Comparison of ENCODE assay signal across 8 cellular contexts in genomic region chr11:9568854-9569587, GRCh38. TPM values are rescaled to one million over a fixed set of nuclear protein-coding genes. Genes with fewer than 3 reads are reported as not detected.
DNase-seq lines count a peak whose midpoint lies in the region; ATAC-seq and TF ChIP-seq lines count a peak whose summit lies in the region.

No MANE protein-coding gene starts in this region.

- TF ChIP-seq CTCF in DOHH2 (IDR thresholded peaks at IDR 0.05; ENCODE audit: low read depth, low read length, poor library complexity, severe bottlenecking) (no peak), activated B cell treated with CpG ODN at 0.5 μM for 24 hours (IDR thresholded peaks at IDR 0.05) (no peak)

- H3K4me3 ChIP-seq in DOHH2 (ENCODE audit: low read length) (peak overlapping the region; percentile 92), MG63 (no peak overlapping the region)

- no peaks in the 10 kb centered on the region for H4K20me1 ChIP-seq in DOHH2 (ENCODE audit: control insufficient read depth, insufficient read depth, low read depth, low read length)

- H3K27me3 ChIP-seq in DOHH2 (ENCODE audit: control insufficient read depth, low read length) (no peaks in the 10 kb centered on the region), MG63 (no peaks in the 10 kb centered on the region)

- peaks cover 52% of the 10 kb centered on the region for H3K4me1 ChIP-seq in DOHH2 (ENCODE audit: control insufficient read depth, low read length)

- ATAC-seq in activated B cell treated with CpG ODN at 0.5 μM for 24 hours (ENCODE audit: low read depth) (no peak), left cardiac atrium (peak; percentile 14 to 32), sciatic nerve (peak; percentile 72)
- ATAC-seq in naive thymus-derived CD8-positive, alpha-beta T cell, result no peak

- no peaks in the 10 kb centered on the region for H3K36me3 Mint-ChIP-seq in activated B cell treated with CpG ODN at 0.5 μM for 24 hours (ENCODE audit: low read depth)
- peaks cover 0 to 1% (median 0%) of the 10 kb centered on the region in 3 donors for H3K36me3 Mint-ChIP-seq in naive thymus-derived CD8-positive, alpha-beta T cell

- intact Hi-C loops in activated B cell treated with CpG ODN at 0.5 μM for 24 hours (cut with micrococcal nuclease), result no loop called here
- intact Hi-C loops in left cardiac atrium (cut with DNase I), result no loop called here
- intact Hi-C loops in sciatic nerve (cut with DNase I), result no loop called here

- H3K9me3 Mint-ChIP-seq in activated B cell treated with CpG ODN at 0.5 μM for 24 hours, result no peaks in the 10 kb centered on the region
- peaks cover 0 to 2% (median 0%) of the 10 kb centered on the region in 9 donors for H3K9me3 Mint-ChIP-seq in naive thymus-derived CD8-positive, alpha-beta T cell

- H3K36me3 ChIP-seq in DOHH2 (ENCODE audit: control insufficient read depth, low read length), result no peaks in the 10 kb centered on the region
- no peaks in the 10 kb centered on the region for H3K36me3 ChIP-seq in MG63

- H3F3A ChIP-seq in DOHH2 (ENCODE audit: control insufficient read depth, insufficient read depth), result peaks cover 29% of the 10 kb centered on the region

- CTCF ChIA-PET in activated B cell treated with CpG ODN at 0.5 μM for 24 hours (lab: Charles Lee), result interaction anchor here (1.0 to 1.5 kb wide), 2 partner anchors 34 to 35 kb away, joined by 4 to 5 read pairs; no protein-coding TSS in a partner anchor

- H3K27me3 Mint-ChIP-seq in activated B cell treated with CpG ODN at 0.5 μM for 24 hours, result no peaks in the 10 kb centered on the region
- H3K27me3 Mint-ChIP-seq in naive thymus-derived CD8-positive, alpha-beta T cell, result peaks cover 0 to 12% (median 0%) of the 10 kb centered on the region in 5 donors

- peak overlapping the region; percentile 89 for H3K27ac Mint-ChIP-seq in activated B cell treated with CpG ODN at 0.5 μM for 24 hours
- H3K27ac Mint-ChIP-seq in naive thymus-derived CD8-positive, alpha-beta T cell, result peak overlapping the region in 2 of 10 donors; percentile 75 to 85

- peak overlapping the region; percentile 68 for H3K4me3 Mint-ChIP-seq in activated B cell treated with CpG ODN at 0.5 μM for 24 hours
- H3K4me3 Mint-ChIP-seq in naive thymus-derived CD8-positive, alpha-beta T cell, result no peak overlapping the region

- peak overlapping the region; percentile 70 for H3K27ac ChIP-seq in DOHH2 (ENCODE audit: low read depth, low read length)

- peaks cover 24% of the 10 kb centered on the region for H3K79me2 ChIP-seq in DOHH2 (ENCODE audit: control insufficient read depth, low read length)

- peak overlapping the region; percentile 73 for H3K4me2 ChIP-seq in DOHH2 (ENCODE audit: low read length)

- no peaks in the 10 kb centered on the region for H3K9me2 ChIP-seq in DOHH2 (replicated peaks; ENCODE audit: control insufficient read depth, low read length)

- H3K4me1 Mint-ChIP-seq in activated B cell treated with CpG ODN at 0.5 μM for 24 hours, result peaks cover 53% of the 10 kb centered on the region
- peaks cover 0 to 27% (median 0%) of the 10 kb centered on the region in 4 donors for H3K4me1 Mint-ChIP-seq in naive thymus-derived CD8-positive, alpha-beta T cell

- DNase-seq in MG63 (peak; percentile 46), activated B cell treated with CpG ODN at 0.5 μM for 24 hours (no peak), left cardiac atrium (peak; percentile 53), sciatic nerve (ENCODE audit: low spot score) (no peak), RKO (ENCODE audit: low spot score) (no peak), NCI-H446 treated with DMSO at 0.1 percent for 48 hours (lab: John Stamatoyannopoulos, UW) (no peak)
- no peak for DNase-seq in naive thymus-derived CD8-positive, alpha-beta T cell

- POLR2A ChIA-PET in activated B cell treated with CpG ODN at 0.5 μM for 24 hours (lab: Charles Lee), result interaction anchor here (0.7 to 1.3 kb wide), 2 partner anchors 32 to 1168 kb away, joined by 3 to 4 read pairs; no protein-coding TSS in a partner anchor
- POLR2A ChIA-PET in naive thymus-derived CD8-positive, alpha-beta T cell (lab: Charles Lee), result interaction anchor here (0.7 kb wide), 1 partner anchor 419 kb away, joined by 3 read pairs; no protein-coding TSS in a partner anchor

- H3K9me3 ChIP-seq in DOHH2 (ENCODE audit: control insufficient read depth, insufficient read depth, low read length) (no peaks in the 10 kb centered on the region), MG63 (no peaks in the 10 kb centered on the region)

RNA-seq across cellular contexts. Expression of gene WEE1, which starts 4.4 kb away (rescaled TPM):
- total RNA-seq in MG63 (2014; rRNA removed; shearing (Covaris generic); ENCODE audit: low replicate concordance), result 34.8 and 35.6 TPM in 2 replicates
- total RNA-seq in activated B cell treated with CpG ODN at 0.5 μM for 24 hours (29.4 and 33.7 TPM in 2 replicates), left cardiac atrium (10 to 100 TPM; 25.3 to 53.7 TPM), sciatic nerve (13.8 TPM)
- total RNA-seq in naive thymus-derived CD8-positive, alpha-beta T cell, result under 1 TPM; 0.55 to 0.99 TPM
- 1 to 10 TPM in 1 of 3 donors, under 1 TPM in 1, not detected in 1; 0.33 to 5.1 TPM for polyA plus RNA-seq in naive thymus-derived CD8-positive, alpha-beta T cell

Comparison
In these comparisons a context has a peak if more than half of its experiments do, and no peak if none do; other contexts are left out.
1. DNase-seq: peak in MG63 (single experiment) and left cardiac atrium (single experiment); none in activated B cell treated with CpG ODN at 0.5 μM for 24 hours (single experiment), sciatic nerve (single experiment), RKO (single experiment), naive thymus-derived CD8-positive, alpha-beta T cell (0 of 10) and NCI-H446 treated with DMSO at 0.1 percent for 48 hours (single experiment).
2. ATAC-seq: peak in left cardiac atrium (2 of 2) and sciatic nerve (single experiment); none in activated B cell treated with CpG ODN at 0.5 μM for 24 hours (single experiment) and naive thymus-derived CD8-positive, alpha-beta T cell (0 of 2).